1 cellular context compared by ENCODE assay signal in genomic region chr14:101225729-101226152, GRCh38.
TF ChIP-seq lines count a peak whose summit lies in the region.

No MANE protein-coding gene starts in this region.

TF ChIP-seq in WTC11, 78 proteins besides CTCF, POLR2A, EP300 and RAD21:
- TF ChIP-seq ATF6 (CRISPR knock-in tag; IDR thresholded peaks at IDR 0.05) (no peak), SP1 (CRISPR knock-in tag; conservative IDR thresholded peaks at IDR 0.05) (no peak), ERG (CRISPR knock-in tag; IDR thresholded peaks at IDR 0.05) (no peak), OVOL2 (CRISPR knock-in tag; IDR thresholded peaks at IDR 0.05; ENCODE audit: borderline replicate concordance) (no peak), SOX15 (CRISPR knock-in tag; IDR thresholded peaks at IDR 0.05) (no peak)
